ENCODE assay signal across 19 cellular contexts in the genomic region with DNA sequence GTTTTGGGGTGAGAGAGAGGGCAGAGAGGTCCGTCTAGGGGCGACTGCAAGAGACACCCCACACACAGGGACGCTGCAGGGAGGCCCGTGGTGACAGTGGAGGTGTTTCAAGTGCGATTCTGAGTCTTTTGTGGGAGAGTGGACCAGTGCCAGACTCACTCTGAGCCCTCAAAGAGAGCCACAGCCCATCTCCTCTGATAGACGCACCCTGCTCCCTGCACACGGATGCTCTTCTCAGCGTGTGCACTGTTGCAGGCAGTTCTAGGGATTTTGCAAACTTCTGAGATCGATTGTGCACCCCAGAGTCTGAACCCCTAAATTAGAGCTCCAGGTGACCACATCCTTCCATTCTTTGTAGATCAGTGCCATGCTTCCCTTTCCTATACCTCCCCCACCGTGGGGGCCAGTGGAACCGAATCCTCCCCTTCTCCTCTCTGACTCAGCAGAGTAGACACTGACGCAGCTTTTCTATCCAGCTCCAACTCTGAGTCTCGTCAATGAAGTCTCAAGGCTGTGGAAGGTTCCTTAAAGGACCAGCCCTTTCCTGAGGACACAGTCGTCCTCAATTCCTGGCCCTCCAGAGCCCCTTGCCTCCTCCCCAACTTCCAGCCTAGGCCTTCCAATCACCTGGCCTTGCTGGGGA.
DNase-seq lines count a peak whose midpoint lies in the region; ATAC-seq and TF ChIP-seq lines count a peak whose summit lies in the region.
"Had no signal": no experiment of that assay in that cellular context is flagged by ENCODE, and none has a peak within 500 bp of the region (broad histone marks: within the 10 kb centered on the region; RNA-seq: fewer than 3 reads in every experiment).

No MANE protein-coding gene starts in this region.

- no peak overlapping the region for H4K91ac ChIP-seq in neuronal stem cell (ENCODE audit: low read depth, low read length, poor library complexity)

- H2AFZ ChIP-seq in neuronal stem cell (ENCODE audit: low read length), result no peak overlapping the region

- no peak overlapping the region for H3K4ac ChIP-seq in neuronal stem cell (ENCODE audit: low read length)

- peak; percentile 11 for DNase-seq in HFFc6
- DNase-seq in UCSD-AML1 (lab: John Stamatoyannopoulos, UW; ENCODE audit: unreplicated experiment), result peak; percentile 7
- no peak for DNase-seq in neuronal stem cell (ENCODE audit: low spot score)
- DNase-seq in right atrium auricular region (ENCODE audit: low spot score), result no peak
- DNase-seq in GF-D8 (lab: John Stamatoyannopoulos, UW), result no peak
- DNase-seq: AML-193; CD8-positive, alpha-beta T cell; DMS79 treated with DMSO at 0.1 percent for 48 hours; H7; IMR-90; NCI-H1092; NCI-H1694 treated with DMSO at 0.1 percent for 48 hours; NCI-H446; NCI-H748 treated with DMSO at 0.1 percent for 48 hours; Peyer's patch; SIG-M5 had no signal

- H3K36me3 ChIP-seq in BLaER1 treated with 17β-estradiol and CSF1 and Interleukin-3, amounts not matched to agents 10 nM and 100 nM, result no peaks in the 10 kb centered on the region
- H3K36me3 ChIP-seq in neuronal stem cell (replicated peaks in 1 of 2; ENCODE audit: control insufficient read depth in 2 of 2, insufficient read depth in 2 of 2, low read length in 2 of 2), result no peaks in the 10 kb centered on the region
- H3K36me3 ChIP-seq in right atrium auricular region, result no peaks in the 10 kb centered on the region
- H3K36me3 ChIP-seq: Peyer's patch had no signal

- peak overlapping the region in 10 of 11 experiments; percentile 27 to 87 (median 47); a peak in 19 of 22 replicates for H3K4me2 ChIP-seq in BLaER1 treated with 17β-estradiol and CSF1 and Interleukin-3, amounts not matched to agents 10 nM and 100 nM
- H3K4me2 ChIP-seq in neuronal stem cell (ENCODE audit: insufficient read depth, low read length, poor library complexity, severe bottlenecking), result no peak overlapping the region

- no peaks in the 10 kb centered on the region for H3K79me1 ChIP-seq in neuronal stem cell (ENCODE audit: low read depth, low read length)

- no peak overlapping the region for H3K4me3 ChIP-seq in BLaER1 treated with 17β-estradiol and CSF1 and Interleukin-3, amounts not matched to agents 10 nM and 100 nM
- no peak overlapping the region for H3K4me3 ChIP-seq in neuronal stem cell (ENCODE audit: low read length in 2 of 2)
- no peak overlapping the region for H3K4me3 ChIP-seq in right atrium auricular region
- H3K4me3 ChIP-seq: Peyer's patch had no signal

- H2BK5ac ChIP-seq in neuronal stem cell (ENCODE audit: low read length), result no peak overlapping the region

- no peak overlapping the region for H3K27ac Mint-ChIP-seq in HFFc6
- H3K27ac Mint-ChIP-seq: CD8-positive, alpha-beta T cell had no signal

- H3K18ac ChIP-seq in neuronal stem cell (ENCODE audit: low read length), result peak overlapping the region; percentile 33

- H3K23ac ChIP-seq in neuronal stem cell (ENCODE audit: low read depth, low read length, poor library complexity), result no peak overlapping the region

- H4K20me1 ChIP-seq in BLaER1 treated with 17β-estradiol and CSF1 and Interleukin-3, amounts not matched to agents 10 nM and 100 nM, result no peaks in the 10 kb centered on the region

- peaks cover 15 to 69% (median 39%) of the 10 kb centered on the region in 10 experiments for H3K4me1 ChIP-seq in BLaER1 treated with 17β-estradiol and CSF1 and Interleukin-3, amounts not matched to agents 10 nM and 100 nM
- H3K4me1 ChIP-seq in neuronal stem cell (ENCODE audit: control insufficient read depth in 2 of 2, insufficient read depth in 1 of 2, low read depth in 1 of 2, low read length in 2 of 2) (peaks cover 0 to 2% of the 10 kb centered on the region in 2 donors), right atrium auricular region (no peaks in the 10 kb centered on the region)
- H3K4me1 ChIP-seq: Peyer's patch had no signal

- no peak for TF ChIP-seq CTCF in HFFc6 (IDR thresholded peaks at IDR 0.05)
- TF ChIP-seq CTCF in right atrium auricular region (IDR thresholded peaks at IDR 0.05), result no peak

- WGBS in neuronal stem cell (ENCODE audit: extremely low coverage in 2 of 2, insufficient read length in 2 of 2, insufficient replicate concordance in 1 of 2), 2 donors, result no CpG with 5 or more reads among the region's 14 CpGs

- H3K4me3 Mint-ChIP-seq in HFFc6, result no peak overlapping the region
- H3K4me3 Mint-ChIP-seq: CD8-positive, alpha-beta T cell had no signal

- no peak overlapping the region for H2BK12ac ChIP-seq in neuronal stem cell (ENCODE audit: low read length)

- 0 out of 22 replicates have a peak, but pooled peaks cover 0 to 1% (median 0%) of the 10 kb centered on the region in 11 experiments for H3K9me3 ChIP-seq in BLaER1 treated with 17β-estradiol and CSF1 and Interleukin-3, amounts not matched to agents 10 nM and 100 nM (replicated peaks in 1 of 11)
- H3K9me3 ChIP-seq in neuronal stem cell (replicated peaks in 1 of 2; ENCODE audit: control insufficient read depth in 2 of 2, insufficient read depth in 1 of 2, low read depth in 1 of 2, low read length in 2 of 2) (no peaks in the 10 kb centered on the region), right atrium auricular region (no peaks in the 10 kb centered on the region)
- H3K9me3 ChIP-seq: Peyer's patch had no signal

- H3K14ac ChIP-seq in neuronal stem cell (ENCODE audit: low read length), result no peak overlapping the region

- ATAC-seq in HG02678 (IDR thresholded peaks at IDR 0.05; ENCODE audit: unreplicated experiment) (no peak), HG03432 (IDR thresholded peaks at IDR 0.05; ENCODE audit: unreplicated experiment) (no peak)
- ATAC-seq: CD8-positive, alpha-beta T cell had no signal

- no peak overlapping the region for H3K9ac ChIP-seq in BLaER1 treated with 17β-estradiol and CSF1 and Interleukin-3, amounts not matched to agents 10 nM and 100 nM
- no peak overlapping the region for H3K9ac ChIP-seq in neuronal stem cell (ENCODE audit: low read depth, low read length, poor library complexity)

- H2AK5ac ChIP-seq in neuronal stem cell (ENCODE audit: low read depth, low read length), result no peak overlapping the region

- H4K8ac ChIP-seq in neuronal stem cell (ENCODE audit: low read depth, low read length), result no peak overlapping the region

- peaks cover 16% of the 10 kb centered on the region for H3K27me3 Mint-ChIP-seq in HFFc6 (ENCODE audit: insufficient read depth)

- no peaks in the 10 kb centered on the region for H3K9me3 Mint-ChIP-seq in HFFc6
- H3K9me3 Mint-ChIP-seq: CD8-positive, alpha-beta T cell had no signal

- no peaks in the 10 kb centered on the region for H3K4me1 Mint-ChIP-seq in HFFc6 (ENCODE audit: low read depth)

- no peak overlapping the region for H2BK15ac ChIP-seq in neuronal stem cell (ENCODE audit: low read length)

- no peak overlapping the region for H2BK120ac ChIP-seq in neuronal stem cell (ENCODE audit: low read depth, low read length)

- H3K27me3 ChIP-seq in BLaER1 treated with 17β-estradiol and CSF1 and Interleukin-3, amounts not matched to agents 10 nM and 100 nM, result no peaks in the 10 kb centered on the region
- H3K27me3 ChIP-seq in neuronal stem cell (ENCODE audit: control insufficient read depth in 3 of 3, insufficient read depth in 3 of 3, low read depth in 1 of 3, low read length in 3 of 3) (no peaks in the 10 kb centered on the region), right atrium auricular region (no peaks in the 10 kb centered on the region)
- H3K27me3 ChIP-seq: Peyer's patch had no signal

- H3K36me3 Mint-ChIP-seq in HFFc6 (ENCODE audit: low read depth), result no peaks in the 10 kb centered on the region
- H3K36me3 Mint-ChIP-seq: CD8-positive, alpha-beta T cell had no signal

- peak overlapping the region in 4 of 11 experiments; percentile 6 to 19 (median 13); a peak in 4 of 22 replicates for H3K27ac ChIP-seq in BLaER1 treated with 17β-estradiol and CSF1 and Interleukin-3, amounts not matched to agents 10 nM and 100 nM
- no peak overlapping the region for H3K27ac ChIP-seq in neuronal stem cell (replicated peaks; ENCODE audit: low read length)
- no peak overlapping the region for H3K27ac ChIP-seq in right atrium auricular region
- H3K27ac ChIP-seq: Peyer's patch had no signal

Comparison
In these comparisons a context has a peak if more than half of its experiments do, and no peak if none do; other contexts are left out.
1. DNase-seq: peak in HFFc6 (single experiment) and UCSD-AML1 (single experiment); none in neuronal stem cell (single experiment), right atrium auricular region (single experiment) and GF-D8 (single experiment).